ENCODE assay signal across 8 cellular contexts in the genomic region with DNA sequence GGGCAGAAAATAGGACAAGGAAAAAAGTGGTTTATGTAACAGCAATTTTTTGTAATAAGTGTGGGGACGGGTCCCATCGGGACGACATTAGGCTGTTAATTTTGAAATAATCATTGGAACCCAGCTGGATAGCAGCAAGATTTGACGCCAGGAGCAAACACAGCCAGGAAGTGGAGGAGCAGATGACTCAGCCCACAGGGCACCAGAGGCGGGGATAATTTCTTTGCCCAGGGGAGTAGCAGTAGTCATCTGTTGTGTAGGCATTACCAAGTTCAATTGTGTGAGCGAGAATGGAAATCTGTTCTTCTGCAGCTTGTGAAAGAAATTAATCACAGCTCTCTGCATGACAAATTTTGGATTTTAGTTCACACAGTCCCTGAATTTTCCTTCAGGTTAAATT. TPM values are rescaled to one million over a fixed set of nuclear protein-coding genes. Genes with fewer than 3 reads are reported as not detected.
DNase-seq lines count a peak whose midpoint lies in the region; ATAC-seq, FAIRE-seq and TF ChIP-seq lines count a peak whose summit lies in the region.

No MANE protein-coding gene starts in this region.

- H3K36me3 Mint-ChIP-seq in nephron (ENCODE audit: low read depth), result no peaks in the 10 kb centered on the region
- no peaks in the 10 kb centered on the region for H3K36me3 Mint-ChIP-seq in activated naive CD4-positive, alpha-beta T cell treated with anti-CD3 and anti-CD28 coated beads, Interleukin-2, amount 10 ng/mL, durations not matched to agents 7 days and 5 days

- ATAC-seq in HG03378 (IDR thresholded peaks at IDR 0.05; ENCODE audit: unreplicated experiment), result peak; percentile 56

- H3K4me1 Mint-ChIP-seq in nephron, result peaks cover 25% of the 10 kb centered on the region
- H3K4me1 Mint-ChIP-seq in activated naive CD4-positive, alpha-beta T cell treated with anti-CD3 and anti-CD28 coated beads, Interleukin-2, amount 10 ng/mL, durations not matched to agents 7 days and 5 days, result no peaks in the 10 kb centered on the region

- no peaks in the 10 kb centered on the region for H3K36me3 ChIP-seq in BE2C

- CTCF ChIA-PET in activated naive CD4-positive, alpha-beta T cell treated with anti-CD3 and anti-CD28 coated beads, Interleukin-2, amount 10 ng/mL, durations not matched to agents 7 days and 5 days (lab: Charles Lee), result no interaction called here

- DNase-seq in BE2C (peak; percentile 77), SHP77 treated with DMSO at 0.1 percent for 48 hours (lab: John Stamatoyannopoulos, UW) (peak; percentile 55), fibroblast of mammary gland (ENCODE audit: low read depth) (peak; percentile 91), GM12892 (ENCODE audit: insufficient read length) (no peak), NCI-H345 (lab: John Stamatoyannopoulos, UW) (no peak)
- DNase-seq in activated naive CD4-positive, alpha-beta T cell treated with anti-CD3 and anti-CD28 coated beads, Interleukin-2, amount 10 ng/mL, durations not matched to agents 7 days and 5 days, result no peak

- H3K27me3 ChIP-seq in BE2C, result peaks cover 5% of the 10 kb centered on the region; the same call in 1 of the 2 replicates

- TF ChIP-seq POLR2A in GM12892 (IDR thresholded peaks at IDR 0.05; ENCODE audit: low read depth, low read length), result no peak

- no peak for TF ChIP-seq CTCF in BE2C (IDR thresholded peaks at IDR 0.05; ENCODE audit: low read depth, low read length)
- TF ChIP-seq CTCF in fibroblast of mammary gland (conservative IDR thresholded peaks at IDR 0.05; ENCODE audit: control insufficient read depth, insufficient read depth, low read depth, low read length), result no peak
- TF ChIP-seq CTCF in nephron (IDR thresholded peaks at IDR 0.05; ENCODE audit: unreplicated experiment in 3 of 3), result no peak

- peaks cover 4% of the 10 kb centered on the region; the same call in 1 of the 2 replicates for H3K4me1 ChIP-seq in BE2C

- no peaks in the 10 kb centered on the region for H3K27me3 Mint-ChIP-seq in nephron (ENCODE audit: low read depth)
- H3K27me3 Mint-ChIP-seq in activated naive CD4-positive, alpha-beta T cell treated with anti-CD3 and anti-CD28 coated beads, Interleukin-2, amount 10 ng/mL, durations not matched to agents 7 days and 5 days, result peaks cover 8% of the 10 kb centered on the region

- H3K4me3 Mint-ChIP-seq in nephron, result no peak overlapping the region
- H3K4me3 Mint-ChIP-seq in activated naive CD4-positive, alpha-beta T cell treated with anti-CD3 and anti-CD28 coated beads, Interleukin-2, amount 10 ng/mL, durations not matched to agents 7 days and 5 days, result no peak overlapping the region

- no peaks in the 10 kb centered on the region for H3K9me3 ChIP-seq in BE2C

- peak overlapping the region; percentile 54 to 78 (median 72) for H3K27ac Mint-ChIP-seq in nephron
- H3K27ac Mint-ChIP-seq in activated naive CD4-positive, alpha-beta T cell treated with anti-CD3 and anti-CD28 coated beads, Interleukin-2, amount 10 ng/mL, durations not matched to agents 7 days and 5 days, result no peak overlapping the region

- FAIRE-seq in GM12892 (lab: Jason Lieb, UNC), result no peak

- H3K4me3 ChIP-seq in BE2C (ENCODE audit: low read depth, low read length) (no peak overlapping the region), fibroblast of mammary gland (ENCODE audit: control insufficient read depth, low read depth, low read length) (no peak overlapping the region)

- H3K9me3 Mint-ChIP-seq in nephron, result no peaks in the 10 kb centered on the region
- no peaks in the 10 kb centered on the region for H3K9me3 Mint-ChIP-seq in activated naive CD4-positive, alpha-beta T cell treated with anti-CD3 and anti-CD28 coated beads, Interleukin-2, amount 10 ng/mL, durations not matched to agents 7 days and 5 days

RNA-seq across cellular contexts. Expression of a gene that starts 22.6 kb away (rescaled TPM):
- polyA plus RNA-seq in BE2C (2012; ENCODE audit: insufficient read depth, insufficient read length, low read depth), result 3.7 TPM
- not detected for polyA plus RNA-seq in GM12892 (2012; ENCODE audit: missing spikeins)

Comparison
In these comparisons a context has a peak if more than half of its experiments do, and no peak if none do; other contexts are left out.
1. DNase-seq: peak in BE2C (single experiment), SHP77 treated with DMSO at 0.1 percent for 48 hours (single experiment) and fibroblast of mammary gland (single experiment); none in GM12892 (single experiment), NCI-H345 (single experiment) and activated naive CD4-positive, alpha-beta T cell treated with anti-CD3 and anti-CD28 coated beads, Interleukin-2, amount 10 ng/mL, durations not matched to agents 7 days and 5 days (single experiment).